In the genomic region with DNA sequence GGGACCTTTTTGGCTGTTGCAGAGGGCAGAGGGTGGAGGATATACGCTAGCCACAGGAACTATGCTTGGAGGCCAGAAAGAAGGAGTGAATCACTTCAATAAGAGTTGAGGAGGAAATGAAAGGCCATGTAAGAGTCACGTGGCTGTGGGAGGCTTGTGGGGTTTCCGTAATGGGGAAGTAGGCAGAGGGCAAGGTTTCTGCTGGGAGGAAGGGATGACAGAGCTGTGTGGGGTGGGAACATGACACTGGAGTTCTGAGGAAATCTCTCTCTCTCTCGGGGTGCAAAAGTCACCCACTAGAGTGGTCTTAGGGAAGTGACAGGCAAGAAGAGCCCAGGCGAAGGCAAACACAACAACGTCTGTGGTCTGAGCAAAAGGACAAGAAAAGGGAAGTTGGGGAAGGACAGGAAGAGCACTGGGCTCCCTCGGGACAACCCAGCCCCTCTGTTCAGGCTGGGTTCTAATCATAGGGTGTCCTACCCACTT, we compare ENCODE assay signal across 1 cellular context.
TF ChIP-seq lines count a peak whose summit lies in the region.

No MANE protein-coding gene starts in this region.

TF ChIP-seq in GM23338, 12 proteins besides CTCF, POLR2A, EP300 and RAD21 (continued from another document):
- TF ChIP-seq, protein P1, sequence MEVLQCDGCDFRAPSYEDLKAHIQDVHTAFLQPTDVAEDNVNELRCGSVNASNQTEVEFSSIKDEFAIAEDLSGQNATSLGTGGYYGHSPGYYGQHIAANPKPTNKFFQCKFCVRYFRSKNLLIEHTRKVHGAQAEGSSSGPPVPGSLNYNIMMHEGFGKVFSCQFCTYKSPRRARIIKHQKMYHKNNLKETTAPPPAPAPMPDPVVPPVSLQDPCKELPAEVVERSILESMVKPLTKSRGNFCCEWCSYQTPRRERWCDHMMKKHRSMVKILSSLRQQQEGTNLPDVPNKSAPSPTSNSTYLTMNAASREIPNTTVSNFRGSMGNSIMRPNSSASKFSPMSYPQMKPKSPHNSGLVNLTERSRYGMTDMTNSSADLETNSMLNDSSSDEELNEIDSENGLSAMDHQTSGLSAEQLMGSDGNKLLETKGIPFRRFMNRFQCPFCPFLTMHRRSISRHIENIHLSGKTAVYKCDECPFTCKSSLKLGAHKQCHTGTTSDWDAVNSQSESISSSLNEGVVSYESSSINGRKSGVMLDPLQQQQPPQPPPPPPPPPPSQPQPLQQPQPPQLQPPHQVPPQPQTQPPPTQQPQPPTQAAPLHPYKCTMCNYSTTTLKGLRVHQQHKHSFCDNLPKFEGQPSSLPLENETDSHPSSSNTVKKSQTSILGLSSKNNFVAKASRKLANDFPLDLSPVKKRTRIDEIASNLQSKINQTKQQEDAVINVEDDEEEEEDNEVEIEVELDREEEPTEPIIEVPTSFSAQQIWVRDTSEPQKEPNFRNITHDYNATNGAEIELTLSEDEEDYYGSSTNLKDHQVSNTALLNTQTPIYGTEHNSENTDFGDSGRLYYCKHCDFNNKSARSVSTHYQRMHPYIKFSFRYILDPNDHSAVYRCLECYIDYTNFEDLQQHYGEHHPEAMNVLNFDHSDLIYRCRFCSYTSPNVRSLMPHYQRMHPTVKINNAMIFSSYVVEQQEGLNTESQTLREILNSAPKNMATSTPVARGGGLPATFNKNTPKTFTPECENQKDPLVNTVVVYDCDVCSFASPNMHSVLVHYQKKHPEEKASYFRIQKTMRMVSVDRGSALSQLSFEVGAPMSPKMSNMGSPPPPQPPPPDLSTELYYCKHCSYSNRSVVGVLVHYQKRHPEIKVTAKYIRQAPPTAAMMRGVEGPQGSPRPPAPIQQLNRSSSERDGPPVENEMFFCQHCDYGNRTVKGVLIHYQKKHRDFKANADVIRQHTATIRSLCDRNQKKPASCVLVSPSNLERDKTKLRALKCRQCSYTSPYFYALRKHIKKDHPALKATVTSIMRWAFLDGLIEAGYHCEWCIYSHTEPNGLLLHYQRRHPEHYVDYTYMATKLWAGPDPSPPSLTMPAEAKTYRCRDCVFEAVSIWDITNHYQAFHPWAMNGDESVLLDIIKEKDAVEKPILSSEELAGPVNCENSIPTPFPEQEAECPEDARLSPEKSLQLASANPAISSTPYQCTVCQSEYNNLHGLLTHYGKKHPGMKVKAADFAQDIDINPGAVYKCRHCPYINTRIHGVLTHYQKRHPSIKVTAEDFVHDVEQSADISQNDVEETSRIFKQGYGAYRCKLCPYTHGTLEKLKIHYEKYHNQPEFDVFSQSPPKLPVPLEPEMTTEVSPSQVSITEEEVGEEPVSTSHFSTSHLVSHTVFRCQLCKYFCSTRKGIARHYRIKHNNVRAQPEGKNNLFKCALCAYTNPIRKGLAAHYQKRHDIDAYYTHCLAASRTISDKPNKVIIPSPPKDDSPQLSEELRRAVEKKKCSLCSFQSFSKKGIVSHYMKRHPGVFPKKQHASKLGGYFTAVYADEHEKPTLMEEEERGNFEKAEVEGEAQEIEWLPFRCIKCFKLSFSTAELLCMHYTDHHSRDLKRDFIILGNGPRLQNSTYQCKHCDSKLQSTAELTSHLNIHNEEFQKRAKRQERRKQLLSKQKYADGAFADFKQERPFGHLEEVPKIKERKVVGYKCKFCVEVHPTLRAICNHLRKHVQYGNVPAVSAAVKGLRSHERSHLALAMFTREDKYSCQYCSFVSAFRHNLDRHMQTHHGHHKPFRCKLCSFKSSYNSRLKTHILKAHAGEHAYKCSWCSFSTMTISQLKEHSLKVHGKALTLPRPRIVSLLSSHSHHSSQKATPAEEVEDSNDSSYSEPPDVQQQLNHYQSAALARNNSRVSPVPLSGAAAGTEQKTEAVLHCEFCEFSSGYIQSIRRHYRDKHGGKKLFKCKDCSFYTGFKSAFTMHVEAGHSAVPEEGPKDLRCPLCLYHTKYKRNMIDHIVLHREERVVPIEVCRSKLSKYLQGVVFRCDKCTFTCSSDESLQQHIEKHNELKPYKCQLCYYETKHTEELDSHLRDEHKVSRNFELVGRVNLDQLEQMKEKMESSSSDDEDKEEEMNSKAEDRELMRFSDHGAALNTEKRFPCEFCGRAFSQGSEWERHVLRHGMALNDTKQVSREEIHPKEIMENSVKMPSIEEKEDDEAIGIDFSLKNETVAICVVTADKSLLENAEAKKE (CRISPR knock-in tag; IDR thresholded peaks at IDR 0.05) = no peak
- TF ChIP-seq JUNB (IDR thresholded peaks at IDR 0.05; ENCODE audit: unreplicated experiment) (no peak), CREB1 (CRISPR knock-in tag; IDR thresholded peaks at IDR 0.05; ENCODE audit: low read depth) (no peak), NANOG (IDR thresholded peaks at IDR 0.05; ENCODE audit: borderline replicate concordance) (no peak)
